1 cellular context compared by ENCODE assay signal in genomic region chr7:121954803-121955202, GRCh38.
TF ChIP-seq lines count a peak whose summit lies in the region.

No MANE protein-coding gene starts in this region.

TF ChIP-seq in H1, 55 proteins besides CTCF, POLR2A, EP300 and RAD21 (continued from another document):
- no peak for TF ChIP-seq CHD7 (IDR thresholded peaks at IDR 0.05; ENCODE audit: insufficient replicate concordance, low read length)
- TF ChIP-seq CHD2 (IDR thresholded peaks at IDR 0.05; ENCODE audit: low read length): no peak
- no peak for TF ChIP-seq FOSL1 (IDR thresholded peaks at IDR 0.05; ENCODE audit: insufficient read depth, low read depth, low read length)
- TF ChIP-seq KDM1A (IDR thresholded peaks at IDR 0.05; ENCODE audit: borderline replicate concordance, low read length): no peak
- no peak for TF ChIP-seq SIX5 (IDR thresholded peaks at IDR 0.05; ENCODE audit: low read depth, low read length)
- TF ChIP-seq EZH2 (IDR thresholded peaks at IDR 0.05; ENCODE audit: low read depth, low read length, severe bottlenecking): no peak
- no peak for TF ChIP-seq TCF12 (IDR thresholded peaks at IDR 0.05; ENCODE audit: low read depth, low read length)
- no peak for TF ChIP-seq GTF2F1 (IDR thresholded peaks at IDR 0.05; ENCODE audit: borderline replicate concordance, low read depth, low read length)
- TF ChIP-seq SAP30 (IDR thresholded peaks at IDR 0.05; ENCODE audit: insufficient read depth, insufficient replicate concordance, low read length): no peak
- TF ChIP-seq RNF2 (IDR thresholded peaks at IDR 0.05; ENCODE audit: borderline replicate concordance, low read depth, low read length, missing control alignments, poor library complexity, severe bottlenecking): no peak
- TF ChIP-seq TEAD4 (IDR thresholded peaks at IDR 0.05; ENCODE audit: low read depth, low read length): no peak
- TF ChIP-seq TAF1 (IDR thresholded peaks at IDR 0.05; ENCODE audit: low read depth, low read length): no peak
- no peak for TF ChIP-seq ZNF274 (IDR thresholded peaks at IDR 0.05; ENCODE audit: borderline replicate concordance, extremely low read depth, low read length)
- no peak for TF ChIP-seq TAF7 (optimal IDR thresholded peaks at IDR 0.05; ENCODE audit: borderline replicate concordance, low read depth, low read length)
- TF ChIP-seq MAX (IDR thresholded peaks at IDR 0.05): no peak
